In genomic region chr17:4948997-4949320, GRCh38 we compare ENCODE assay signal across 9 cellular contexts. TPM values are rescaled to one million over a fixed set of nuclear protein-coding genes. Genes with fewer than 3 reads are reported as not detected.
DNase-seq lines count a peak whose midpoint lies in the region; ATAC-seq, FAIRE-seq and TF ChIP-seq lines count a peak whose summit lies in the region.
"Had no signal": no experiment of that assay in that cellular context is flagged by ENCODE, and none has a peak within 500 bp of the region (broad histone marks: within the 10 kb centered on the region; RNA-seq: fewer than 3 reads in every experiment).

No MANE protein-coding gene starts in this region.

- H3K4me1 ChIP-seq in BLaER1 (peaks cover 69% of the 10 kb centered on the region), gastroesophageal sphincter (peaks cover 0 to 78% (median 37%) of the 10 kb centered on the region in 3 donors), vagina (peaks cover 45% of the 10 kb centered on the region)

- H3K9ac ChIP-seq in BLaER1 = peak overlapping the region; percentile 91

- peak; percentile 56 to 59 for TF ChIP-seq POLR2A in gastroesophageal sphincter (IDR thresholded peaks at IDR 0.05)
- TF ChIP-seq POLR2A in vagina (IDR thresholded peaks at IDR 0.05) = peak in 1 of 2 donors; percentile 55

- H3K27ac ChIP-seq in BLaER1 = peak overlapping the region; percentile 99
- peak overlapping the region; percentile 79 to 98 (median 97) for H3K27ac ChIP-seq in gastroesophageal sphincter
- peak overlapping the region; percentile 95 for H3K27ac ChIP-seq in vagina

- peaks cover 43% of the 10 kb centered on the region for H4K20me1 ChIP-seq in BLaER1

- no peaks in the 10 kb centered on the region for H3K9me3 ChIP-seq in BLaER1
- no peaks in the 10 kb centered on the region for H3K9me3 ChIP-seq in gastroesophageal sphincter
- H3K9me3 ChIP-seq in vagina = no peaks in the 10 kb centered on the region

- CTCF ChIA-PET in activated naive CD4-positive, alpha-beta T cell treated with anti-CD3 and anti-CD28 coated beads for 36 hours (lab: Charles Lee) = no interaction called here

- no peak for FAIRE-seq in RCC 7860 (lab: Jason Lieb, UNC)
- FAIRE-seq: TTC549 had no signal

- H3K36me3 Mint-ChIP-seq in activated naive CD4-positive, alpha-beta T cell treated with anti-CD3 and anti-CD28 coated beads for 36 hours (ENCODE audit: low read depth) = peaks cover 36% of the 10 kb centered on the region
- peaks cover 12% of the 10 kb centered on the region for H3K36me3 Mint-ChIP-seq in osteocyte (ENCODE audit: unreplicated experiment)

- H3K27me3 Mint-ChIP-seq in activated naive CD4-positive, alpha-beta T cell treated with anti-CD3 and anti-CD28 coated beads for 36 hours (ENCODE audit: low read depth) = no peaks in the 10 kb centered on the region
- no peaks in the 10 kb centered on the region for H3K27me3 Mint-ChIP-seq in osteocyte (ENCODE audit: unreplicated experiment)

- peak overlapping the region; percentile 99 for H3K27ac Mint-ChIP-seq in activated naive CD4-positive, alpha-beta T cell treated with anti-CD3 and anti-CD28 coated beads for 36 hours
- H3K27ac Mint-ChIP-seq in osteocyte (ENCODE audit: unreplicated experiment) = peak overlapping the region; percentile 83

- H3K27me3 ChIP-seq in BLaER1 (no peaks in the 10 kb centered on the region), gastroesophageal sphincter (no peaks in the 10 kb centered on the region), vagina (no peaks in the 10 kb centered on the region)

- no peaks in the 10 kb centered on the region for H3K9me3 Mint-ChIP-seq in activated naive CD4-positive, alpha-beta T cell treated with anti-CD3 and anti-CD28 coated beads for 36 hours
- no peaks in the 10 kb centered on the region for H3K9me3 Mint-ChIP-seq in osteocyte (ENCODE audit: unreplicated experiment)

- peaks cover 35% of the 10 kb centered on the region for H3K4me1 Mint-ChIP-seq in activated naive CD4-positive, alpha-beta T cell treated with anti-CD3 and anti-CD28 coated beads for 36 hours (ENCODE audit: low read depth)
- peaks cover 55% of the 10 kb centered on the region for H3K4me1 Mint-ChIP-seq in osteocyte (ENCODE audit: unreplicated experiment)

- no peak for TF ChIP-seq EP300 in gastroesophageal sphincter (IDR thresholded peaks at IDR 0.05)

- TF ChIP-seq CTCF in gastroesophageal sphincter (IDR thresholded peaks at IDR 0.05) (no peak), osteocyte (IDR thresholded peaks at IDR 0.05) (no peak), vagina (IDR thresholded peaks at IDR 0.05) (no peak)

- peak overlapping the region; percentile 97 for H3K4me3 Mint-ChIP-seq in activated naive CD4-positive, alpha-beta T cell treated with anti-CD3 and anti-CD28 coated beads for 36 hours
- peak overlapping the region; percentile 92 for H3K4me3 Mint-ChIP-seq in osteocyte (ENCODE audit: unreplicated experiment)

- peak overlapping the region; percentile 98 for H3K4me2 ChIP-seq in BLaER1

- intact Hi-C loops in activated naive CD4-positive, alpha-beta T cell treated with anti-CD3 and anti-CD28 coated beads for 36 hours (cut with micrococcal nuclease) = loop anchor here (1.0 to 10.0 kb wide), 10 partner anchors 9 to 984 kb away; partner anchors contain the start of genes ARRB2, ATP2A3, CYB5D2 and INCA1
- intact Hi-C loops in vagina (cut with DNase I) = loop anchor here (5.0 kb wide), 1 partner anchor 48 kb away; the partner anchor contains the start of genes INCA1 and KIF1C

- WGBS in gastroesophageal sphincter (ENCODE audit: low coverage in 1 of 2), 2 donors = no CpG with 5 or more reads among the region's 29 CpGs

- ATAC-seq in GM19043 (IDR thresholded peaks at IDR 0.05; ENCODE audit: low read depth, unreplicated experiment) (peak; percentile 21), gastroesophageal sphincter (peak; percentile 87)

- DNase-seq in HK-2 (ENCODE audit: unreplicated experiment) = peak; percentile 79
- peak; percentile 64 for DNase-seq in RCC 7860 (ENCODE audit: low spot score)
- DNase-seq in activated naive CD4-positive, alpha-beta T cell treated with anti-CD3 and anti-CD28 coated beads for 36 hours = peak; percentile 78
- DNase-seq in osteocyte (ENCODE audit: extremely low spot score, unreplicated experiment) = peak; percentile 95
- no peak for DNase-seq in vagina (ENCODE audit: extremely low spot score in 2 of 2)

- peak overlapping the region; percentile 100 for H3K4me3 ChIP-seq in BLaER1
- peak overlapping the region; percentile 59 to 100 for H3K4me3 ChIP-seq in gastroesophageal sphincter
- H3K4me3 ChIP-seq in vagina = peak overlapping the region; percentile 91 to 99

- peaks cover 29% of the 10 kb centered on the region for H3K36me3 ChIP-seq in BLaER1
- H3K36me3 ChIP-seq in gastroesophageal sphincter = peaks cover 0 to 28% of the 10 kb centered on the region in 2 donors
- H3K36me3 ChIP-seq in vagina = peaks cover 0 to 20% of the 10 kb centered on the region in 2 donors

RNA-seq across cellular contexts. Expression of gene PFN1, which starts 0.6 kb away (rescaled TPM):
- 1,000 to 10,000 TPM; 1,812 to 1,876 TPM for total RNA-seq in activated naive CD4-positive, alpha-beta T cell treated with anti-CD3 and anti-CD28 coated beads for 36 hours
- total RNA-seq in gastroesophageal sphincter = 1,000 to 10,000 TPM in 2 of 4 donors, 100 to 1,000 TPM in 2; 920 to 1,441 (median 1,060) TPM
- total RNA-seq in osteocyte = 509 and 514 TPM in 2 replicates
- total RNA-seq in vagina = 811 TPM

RNA-seq across cellular contexts. Expression of gene ENO3, which starts 2.0 kb away (rescaled TPM):
- total RNA-seq in activated naive CD4-positive, alpha-beta T cell treated with anti-CD3 and anti-CD28 coated beads for 36 hours = 10 to 100 TPM; 26.7 to 28.9 TPM
- total RNA-seq in gastroesophageal sphincter = 10 to 100 TPM in 2 of 4 donors, 1 to 10 TPM in 2; 1.5 to 16.2 (median 7.6) TPM
- total RNA-seq in osteocyte = 9.4 and 9.5 TPM in 2 replicates
- total RNA-seq in vagina = 5.6 TPM

RNA-seq across cellular contexts. Expression of gene RNF167, which starts 8.9 kb away (rescaled TPM):
- total RNA-seq in activated naive CD4-positive, alpha-beta T cell treated with anti-CD3 and anti-CD28 coated beads for 36 hours = 100 to 1,000 TPM; 133 to 140 TPM
- total RNA-seq in gastroesophageal sphincter (10 to 100 TPM; 67.3 to 98.8 (median 85.9) TPM), osteocyte (105 and 115 TPM in 2 replicates), vagina (54.3 TPM)

RNA-seq across cellular contexts. Expression of gene SLC25A11, which starts 9.1 kb away (rescaled TPM):
- 10 to 100 TPM; 63.8 to 65.2 TPM for total RNA-seq in activated naive CD4-positive, alpha-beta T cell treated with anti-CD3 and anti-CD28 coated beads for 36 hours
- 10 to 100 TPM; 28.7 to 58.9 (median 46.8) TPM for total RNA-seq in gastroesophageal sphincter
- total RNA-seq in osteocyte = 59.6 and 60.6 TPM in 2 replicates
- total RNA-seq in vagina = 45.7 TPM

RNA-seq across cellular contexts. Expression of gene GP1BA, which starts 16.9 kb away (rescaled TPM):
- total RNA-seq in activated naive CD4-positive, alpha-beta T cell treated with anti-CD3 and anti-CD28 coated beads for 36 hours = not detected
- total RNA-seq in gastroesophageal sphincter (under 1 TPM in 1 of 4 donors, not detected in 3; 0.19 TPM), osteocyte (not detected in 2 replicates), vagina (not detected)

Comparison
In these comparisons a context has a peak if more than half of its experiments do, and no peak if none do; other contexts are left out.
1. DNase-seq: peak in HK-2 (single experiment), RCC 7860 (single experiment), activated naive CD4-positive, alpha-beta T cell treated with anti-CD3 and anti-CD28 coated beads for 36 hours (single experiment) and osteocyte (single experiment); none in vagina (0 of 2).
2. Peak in every context shown above with its lines, with median percentiles within 50 percentile points of each other: H3K27ac ChIP-seq and H3K4me3 ChIP-seq.